ENCODE assay signal across 8 cellular contexts in the genomic region with DNA sequence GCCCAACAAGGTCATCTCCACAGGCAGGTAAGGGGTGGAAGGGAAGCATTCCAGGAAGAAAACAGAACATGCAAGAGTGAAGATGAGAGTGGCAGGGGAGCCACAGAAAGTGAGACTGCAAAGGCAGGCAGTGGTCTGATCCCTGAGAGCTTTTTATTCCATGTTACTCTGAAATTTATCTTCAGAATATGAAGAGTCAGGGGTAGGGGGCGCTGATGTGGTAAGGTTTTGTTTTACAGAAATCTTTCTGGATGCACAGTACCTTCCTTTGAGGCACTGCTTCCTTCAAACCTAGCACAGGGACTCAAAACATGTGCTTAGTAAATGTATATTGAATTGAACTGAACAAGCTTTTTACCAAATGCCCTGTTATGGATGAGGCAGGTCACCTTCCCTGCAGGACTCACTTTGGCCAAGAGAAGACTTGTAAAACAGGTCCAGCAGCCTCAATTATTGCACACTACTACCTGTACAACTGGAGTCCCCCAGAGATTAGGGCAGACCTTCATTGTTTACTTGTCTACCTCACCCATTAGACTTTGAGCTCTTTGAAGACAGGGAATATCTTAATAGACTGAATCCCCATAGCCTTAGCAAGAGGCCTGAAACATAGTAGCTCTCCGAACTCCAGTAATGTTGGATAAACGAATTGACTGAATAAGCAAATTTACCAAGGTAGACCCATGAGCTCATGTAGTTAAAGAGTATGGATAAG. TPM values are rescaled to one million over a fixed set of nuclear protein-coding genes. Genes with fewer than 3 reads are reported as not detected.
DNase-seq lines count a peak whose midpoint lies in the region; ATAC-seq, FAIRE-seq and TF ChIP-seq lines count a peak whose summit lies in the region.

No MANE protein-coding gene starts in this region.

- CTCF ChIA-PET in activated CD4-positive, alpha-beta T cell treated with anti-CD3 and anti-CD28 coated beads, Interleukin-2, amount 10 ng/mL, durations not matched to agents 7 days and 5 days (lab: Charles Lee) = interaction anchor here (1.2 to 1.5 kb wide), 4 partner anchors 10 to 148 kb away, joined by 3 to 5 read pairs (median 4); no protein-coding TSS in a partner anchor

- DNase-seq in LNCaP clone FGC (ENCODE audit: low read depth) (peak; percentile 61), kidney epithelial cell (ENCODE audit: low read depth) (no peak), right atrium auricular region (ENCODE audit: low spot score) (no peak), D721Med (ENCODE audit: insufficient read length, low spot score) (no peak), NCI-H128 (lab: John Stamatoyannopoulos, UW; ENCODE audit: unreplicated experiment) (no peak)
- DNase-seq in activated CD4-positive, alpha-beta T cell treated with anti-CD3 and anti-CD28 coated beads, Interleukin-2, amount 10 ng/mL, durations not matched to agents 7 days and 5 days = peak; percentile 33

- no peaks in the 10 kb centered on the region for H3K36me3 Mint-ChIP-seq in activated CD4-positive, alpha-beta T cell treated with anti-CD3 and anti-CD28 coated beads, Interleukin-2, amount 10 ng/mL, durations not matched to agents 7 days and 5 days (ENCODE audit: low read depth)

- no peaks in the 10 kb centered on the region for H3K9me3 Mint-ChIP-seq in activated CD4-positive, alpha-beta T cell treated with anti-CD3 and anti-CD28 coated beads, Interleukin-2, amount 10 ng/mL, durations not matched to agents 7 days and 5 days

- H3K4me3 ChIP-seq in DOHH2 (ENCODE audit: low read length) (no peak overlapping the region), LNCaP clone FGC (ENCODE audit: low read depth, low read length) (no peak overlapping the region), kidney epithelial cell (ENCODE audit: low read depth, low read length) (no peak overlapping the region), right atrium auricular region (no peak overlapping the region)

- no peak for ATAC-seq in GM21723 (IDR thresholded peaks at IDR 0.05; ENCODE audit: unreplicated experiment)

- no peak overlapping the region for H3K27ac ChIP-seq in DOHH2 (ENCODE audit: low read depth, low read length)
- no peak overlapping the region for H3K27ac ChIP-seq in right atrium auricular region

- TF ChIP-seq CTCF in DOHH2 (IDR thresholded peaks at IDR 0.05; ENCODE audit: low read depth, low read length, poor library complexity, severe bottlenecking) (peak; percentile 39), LNCaP clone FGC (IDR thresholded peaks at IDR 0.05; ENCODE audit: control insufficient read depth, extremely low read depth, insufficient read depth) (peak; percentile 24; the same call in 1 of the 2 replicates), kidney epithelial cell (IDR thresholded peaks at IDR 0.05; ENCODE audit: insufficient read depth, low read length, poor library complexity, severe bottlenecking) (peak; percentile 48), right atrium auricular region (IDR thresholded peaks at IDR 0.05) (peak in 1 of 2 donors; percentile 13), D721Med (IDR thresholded peaks at IDR 0.05; ENCODE audit: insufficient read depth, missing control alignments) (no peak)

- no peaks in the 10 kb centered on the region for H4K20me1 ChIP-seq in DOHH2 (ENCODE audit: control insufficient read depth, insufficient read depth, low read depth, low read length)

- H3K4me1 Mint-ChIP-seq in activated CD4-positive, alpha-beta T cell treated with anti-CD3 and anti-CD28 coated beads, Interleukin-2, amount 10 ng/mL, durations not matched to agents 7 days and 5 days = peaks cover 29% of the 10 kb centered on the region

- peaks cover 3% of the 10 kb centered on the region; the same call in 1 of the 2 replicates for H3K4me1 ChIP-seq in DOHH2 (ENCODE audit: control insufficient read depth, low read length)
- H3K4me1 ChIP-seq in right atrium auricular region = peaks cover 0 to 8% of the 10 kb centered on the region in 2 donors

- H3F3A ChIP-seq in DOHH2 (ENCODE audit: control insufficient read depth, insufficient read depth) = no peaks in the 10 kb centered on the region

- no peak overlapping the region for H3K27ac Mint-ChIP-seq in activated CD4-positive, alpha-beta T cell treated with anti-CD3 and anti-CD28 coated beads, Interleukin-2, amount 10 ng/mL, durations not matched to agents 7 days and 5 days

- no peaks in the 10 kb centered on the region for H3K9me2 ChIP-seq in DOHH2 (replicated peaks; ENCODE audit: control insufficient read depth, low read length)

- peak overlapping the region; percentile 77 for H3K4me3 Mint-ChIP-seq in activated CD4-positive, alpha-beta T cell treated with anti-CD3 and anti-CD28 coated beads, Interleukin-2, amount 10 ng/mL, durations not matched to agents 7 days and 5 days

- H3K4me2 ChIP-seq in DOHH2 (ENCODE audit: low read length) = no peak overlapping the region

- H3K9me3 ChIP-seq in DOHH2 (ENCODE audit: control insufficient read depth, insufficient read depth, low read length) = no peaks in the 10 kb centered on the region
- H3K9me3 ChIP-seq in right atrium auricular region = no peaks in the 10 kb centered on the region

- peaks cover 45% of the 10 kb centered on the region for H3K27me3 Mint-ChIP-seq in activated CD4-positive, alpha-beta T cell treated with anti-CD3 and anti-CD28 coated beads, Interleukin-2, amount 10 ng/mL, durations not matched to agents 7 days and 5 days

- H3K36me3 ChIP-seq in DOHH2 (ENCODE audit: control insufficient read depth, low read length) (no peaks in the 10 kb centered on the region), kidney epithelial cell (ENCODE audit: control insufficient read depth, insufficient read depth, low read length) (no peaks in the 10 kb centered on the region), right atrium auricular region (no peaks in the 10 kb centered on the region)

- H3K27me3 ChIP-seq in DOHH2 (ENCODE audit: control insufficient read depth, low read length) (peaks cover 43% of the 10 kb centered on the region), kidney epithelial cell (ENCODE audit: control insufficient read depth, insufficient read depth, low read length) (no peaks in the 10 kb centered on the region), right atrium auricular region (no peaks in the 10 kb centered on the region)

- POLR2A ChIA-PET in activated CD4-positive, alpha-beta T cell treated with anti-CD3 and anti-CD28 coated beads, Interleukin-2, amount 10 ng/mL, durations not matched to agents 7 days and 5 days (lab: Charles Lee) = interaction anchor here (0.5 kb wide), 1 partner anchor 128 kb away, joined by 4 read pairs; no protein-coding TSS in a partner anchor

- FAIRE-seq in D721Med (lab: Jason Lieb, UNC) = no peak

- no peaks in the 10 kb centered on the region for H3K79me2 ChIP-seq in DOHH2 (ENCODE audit: control insufficient read depth, low read length)

RNA-seq across cellular contexts. Expression of gene PAK1, which starts 2.2 kb away (rescaled TPM):
- total RNA-seq in activated CD4-positive, alpha-beta T cell treated with anti-CD3 and anti-CD28 coated beads, Interleukin-2, amount 10 ng/mL, durations not matched to agents 7 days and 5 days = 10 to 100 TPM; 56.0 to 59.0 TPM
- 32.7 and 35.3 TPM in 2 replicates for total RNA-seq in kidney epithelial cell
- total RNA-seq in right atrium auricular region = 10 to 100 TPM; 12.5 to 15.2 TPM

Comparison
In these comparisons a context has a peak if more than half of its experiments do, and no peak if none do; other contexts are left out.
1. DNase-seq: peak in LNCaP clone FGC (single experiment) and activated CD4-positive, alpha-beta T cell treated with anti-CD3 and anti-CD28 coated beads, Interleukin-2, amount 10 ng/mL, durations not matched to agents 7 days and 5 days (single experiment); none in kidney epithelial cell (single experiment), right atrium auricular region (single experiment), D721Med (single experiment) and NCI-H128 (single experiment).